ENCODE assay signal across 27 cellular contexts in genomic region chr12:56431850-56432249, GRCh38. TPM values are rescaled to one million over a fixed set of nuclear protein-coding genes. Genes with fewer than 3 reads are reported as not detected.
"Had no signal": no experiment of that assay in that cellular context is flagged by ENCODE, and none has a peak within 500 bp of the region (broad histone marks: within the 10 kb centered on the region; RNA-seq: fewer than 3 reads in every experiment).

No MANE protein-coding gene starts in this region.

- DNase-seq: activated CD4-positive, alpha-beta memory T cell treated with anti-CD3 and anti-CD28 coated beads, Interleukin-2, amount 10 ng/mL, durations not matched to agents 7 days and 5 days; activated CD4-positive, alpha-beta T cell treated with anti-CD3 and anti-CD28 coated beads for 48 hours; activated gamma-delta T cell; activated naive CD4-positive, alpha-beta T cell treated with anti-CD3 and anti-CD28 coated beads, Interleukin-2, amount 50 U/mL, for 16 hours; activated naive CD8-positive, alpha-beta T cell treated with anti-CD3 and anti-CD28 coated beads, Interleukin-2, amount 50 U/mL, for 24 hours; effector CD4-positive, alpha-beta T cell; erythroblast; head of caudate nucleus; left colon; mesendoderm; naive B cell; stimulated activated CD4-positive, alpha-beta T cell treated with anti-CD3 and anti-CD28 coated beads, Interleukin-4, amount 100 ng/mL, for 1 hour; stimulated activated naive CD4-positive, alpha-beta T cell treated with Interleukin-2 at 50 U/mL for 16 hours; SW 1271; T-helper 17 cell; upper lobe of left lung had no signal

- H3K27ac ChIP-seq: ascending aorta, gastroesophageal sphincter, SK-N-MC, thoracic aorta, upper lobe of left lung had no signal

- H3K36me3 ChIP-seq: thoracic aorta had no signal

- H3K4me1 ChIP-seq: ascending aorta, gastroesophageal sphincter, upper lobe of left lung had no signal

- H3K27me3 ChIP-seq: ascending aorta, gastroesophageal sphincter, upper lobe of left lung had no signal

- H3K4me3 ChIP-seq: ascending aorta, gastroesophageal sphincter, SK-N-MC, thoracic aorta, upper lobe of left lung had no signal

- H3K9me3 ChIP-seq: ascending aorta, gastroesophageal sphincter, thoracic aorta, upper lobe of left lung had no signal

RNA-seq across cellular contexts. Expression of gene MIP, which starts 22.6 kb away (rescaled TPM):
- total RNA-seq: activated CD4-positive, alpha-beta memory T cell treated with anti-CD3 and anti-CD28 coated beads, Interleukin-2, amount 10 ng/mL, durations not matched to agents 7 days and 5 days; ascending aorta; gastroesophageal sphincter; left colon; lower leg skin; mucosa of gallbladder; omental fat pad; posterior vena cava; sciatic nerve; T-helper 17 cell; thoracic aorta; upper lobe of left lung had no signal
- polyA plus RNA-seq: keratinocyte, neural cell had no signal

RNA-seq across cellular contexts. Expression of gene GLS2, which starts 56.1 kb away (rescaled TPM):
- total RNA-seq: ascending aorta had no signal
